In genomic region chr5:64869419-64869818, GRCh38 we compare ENCODE assay signal across 9 cellular contexts.
DNase-seq lines count a peak whose midpoint lies in the region; ATAC-seq and TF ChIP-seq lines count a peak whose summit lies in the region.
"Had no signal": no experiment of that assay in that cellular context is flagged by ENCODE, and none has a peak within 500 bp of the region (broad histone marks: within the 10 kb centered on the region; RNA-seq: fewer than 3 reads in every experiment).

No MANE protein-coding gene starts in this region.

- H3K4me1 ChIP-seq in HCT116 (ENCODE audit: control insufficient read depth in 1 of 2, insufficient read depth in 2 of 2, low read length in 2 of 2) (peaks cover 6 to 10% of the 10 kb centered on the region in 2 experiments; a peak in 3 of 4 replicates), adipocyte (ENCODE audit: control insufficient read depth, insufficient read depth, low read length) (peaks cover 12% of the 10 kb centered on the region)

- TF ChIP-seq CTCF in HCT116 (IDR thresholded peaks at IDR 0.05 in 2 of 3, conservative IDR thresholded peaks at IDR 0.05 in 1 of 3; ENCODE audit: borderline replicate concordance in 1 of 3, insufficient read depth in 1 of 3, low read depth in 2 of 3, low read length in 2 of 3): no peak

- no peak overlapping the region for H2AFZ ChIP-seq in HCT116 (ENCODE audit: low read depth, low read length, poor library complexity, severe bottlenecking)

- POLR2A ChIA-PET in HCT116 (lab: Charles Lee): no interaction called here

- RAD21 ChIA-PET in HCT116 (lab: Charles Lee; ENCODE audit: low non-redundant PET in 1 of 2, low total read pairs in 2 of 2, uncharacterized antibody in 2 of 2, unreplicated experiment in 2 of 2): no interaction called here

- H3K9ac ChIP-seq in HCT116 (ENCODE audit: low read length) (no peak overlapping the region), adipocyte (ENCODE audit: low read length) (no peak overlapping the region)

- H3K27me3 ChIP-seq in HCT116 (ENCODE audit: insufficient read depth, low read length) (no peaks in the 10 kb centered on the region), adipocyte (replicated peaks; ENCODE audit: control insufficient read depth, insufficient read depth, low read length) (no peaks in the 10 kb centered on the region)

- CTCF ChIA-PET in HCT116 (lab: Charles Lee): no interaction called here

- DNase-seq in A172 (ENCODE audit: low spot score): peak; percentile 72
- peak; percentile 12 for DNase-seq in HCT116 (ENCODE audit: low read depth, low spot score)
- DNase-seq in adipocyte (ENCODE audit: low read depth): peak; percentile 82
- peak; percentile 7 for DNase-seq in iPS-NIHi11 (ENCODE audit: low spot score)
- DNase-seq in NCI-H2029 (lab: John Stamatoyannopoulos, UW): no peak
- no peak for DNase-seq in RPMI8226
- DNase-seq in stimulated activated CD8-positive, alpha-beta memory T cell treated with anti-CD3 and anti-CD28 coated beads, Interleukin-4, amount 100 ng/mL, for 48 hours: no peak
- DNase-seq: posterior cingulate gyrus had no signal

- H3K4me3 ChIP-seq in HCT116 (replicated peaks in 1 of 2; ENCODE audit: low read depth in 1 of 2, low read length in 2 of 2) (no peak overlapping the region), adipocyte (ENCODE audit: low read length) (no peak overlapping the region)

- H3K36me3 ChIP-seq in HCT116 (ENCODE audit: control insufficient read depth in 1 of 2, insufficient read depth in 2 of 2, low read length in 2 of 2) (no peaks in the 10 kb centered on the region), adipocyte (ENCODE audit: control insufficient read depth, insufficient read depth, low read length, severe bottlenecking) (no peaks in the 10 kb centered on the region)

- H3K4me2 ChIP-seq in HCT116 (ENCODE audit: low read length): peak overlapping the region; percentile 33

- BruUV-seq in HCT116 (replicated peaks; lab: Mats Ljungman, UMichigan): no TSS peak

- H3K79me2 ChIP-seq in HCT116 (ENCODE audit: insufficient read depth, low read length): no peaks in the 10 kb centered on the region

- no peaks in the 10 kb centered on the region for H3K9me2 ChIP-seq in HCT116 (ENCODE audit: insufficient read depth)

- ATAC-seq in HCT116 (peak; percentile 55; the same call in 1 of the 2 replicates), HG03354 (IDR thresholded peaks at IDR 0.05; ENCODE audit: poor library complexity, severe bottlenecking, unreplicated experiment) (no peak)

- intact Hi-C loops in HCT116 (cut with micrococcal nuclease): no loop called here

- no peaks in the 10 kb centered on the region for H4K20me1 ChIP-seq in HCT116 (ENCODE audit: insufficient read depth)

- no peak overlapping the region for H3K27ac ChIP-seq in HCT116 (ENCODE audit: low read depth, low read length)

- TF ChIP-seq RAD21 in HCT116 (IDR thresholded peaks at IDR 0.05; ENCODE audit: low read depth): no peak

- no peaks in the 10 kb centered on the region for H3K9me3 ChIP-seq in HCT116 (ENCODE audit: control insufficient read depth in 1 of 2, insufficient read depth in 1 of 2, low read depth in 1 of 2, low read length in 2 of 2)
- H3K9me3 ChIP-seq in adipocyte (ENCODE audit: control insufficient read depth, low read length): no peaks in the 10 kb centered on the region

- no peak for TF ChIP-seq POLR2A in HCT116 (IDR thresholded peaks at IDR 0.05; ENCODE audit: borderline replicate concordance, extremely low read depth, insufficient read depth, insufficient read length)

TF ChIP-seq in HCT116, 20 proteins besides CTCF, POLR2A, EP300 and RAD21:
- TF ChIP-seq ZNF274 (IDR thresholded peaks at IDR 0.05; ENCODE audit: low read depth, low read length) (no peak), FOSL1 (IDR thresholded peaks at IDR 0.05; ENCODE audit: low read depth) (peak; percentile 52)
TF ChIP-seq in HCT116: peak in this region for 1.

Comparison
In these comparisons a context has a peak if more than half of its experiments do, and no peak if none do; other contexts are left out.
1. DNase-seq: peak in A172 (single experiment), HCT116 (single experiment), adipocyte (single experiment) and iPS-NIHi11 (single experiment); none in NCI-H2029 (single experiment), RPMI8226 (single experiment) and stimulated activated CD8-positive, alpha-beta memory T cell treated with anti-CD3 and anti-CD28 coated beads, Interleukin-4, amount 100 ng/mL, for 48 hours (single experiment).